ENCODE assay signal across 18 cellular contexts in genomic region chr2:239710953-239711861, GRCh38.
DNase-seq lines count a peak whose midpoint lies in the region; ATAC-seq and TF ChIP-seq lines count a peak whose summit lies in the region.
"Had no signal": no experiment of that assay in that cellular context is flagged by ENCODE, and none has a peak within 500 bp of the region (broad histone marks: within the 10 kb centered on the region; RNA-seq: fewer than 3 reads in every experiment).

No MANE protein-coding gene starts in this region.

- peaks cover 3% of the 10 kb centered on the region for H3K9me3 Mint-ChIP-seq in natural killer cell treated with Interleukin-12 subunit alpha and Interleukin-12 subunit beta and Interleukin-15 and Interleukin-18, amount 100 ng/mL, for 72 hours
- H3K9me3 Mint-ChIP-seq in natural killer cell, result peaks cover 0 to 2% of the 10 kb centered on the region in 2 donors

- no peak for TF ChIP-seq CTCF in natural killer cell (IDR thresholded peaks at IDR 0.05)
- TF ChIP-seq CTCF in spleen (IDR thresholded peaks at IDR 0.05 in 8 of 11, conservative IDR thresholded peaks at IDR 0.05 in 3 of 11), result no peak

- no peaks in the 10 kb centered on the region for H3K4me1 Mint-ChIP-seq in natural killer cell treated with Interleukin-12 subunit alpha and Interleukin-12 subunit beta and Interleukin-15 and Interleukin-18, amount 100 ng/mL, for 72 hours (ENCODE audit: low read depth in 2 of 2)
- H3K4me1 Mint-ChIP-seq in natural killer cell, result peaks cover 0 to 4% of the 10 kb centered on the region in 2 donors

- H3K27me3 ChIP-seq in spleen (replicated peaks in 1 of 7), result peaks cover 0 to 23% (median 0%) of the 10 kb centered on the region in 7 donors

- TF ChIP-seq POLR2A in spleen (IDR thresholded peaks at IDR 0.05), result no peak

- peaks cover 0 to 66% (median 40%) of the 10 kb centered on the region in 8 donors for H3K9me3 ChIP-seq in spleen

- peak; percentile 15 to 29 for ATAC-seq in natural killer cell treated with Interleukin-12 subunit alpha and Interleukin-12 subunit beta and Interleukin-15 and Interleukin-18, amount 100 ng/mL, for 72 hours
- ATAC-seq in natural killer cell, result no peak
- ATAC-seq in GM18907 (IDR thresholded peaks at IDR 0.05; ENCODE audit: unreplicated experiment), result no peak
- ATAC-seq: GM12878, PC-3 had no signal

- no peaks in the 10 kb centered on the region for H3K36me3 Mint-ChIP-seq in natural killer cell treated with Interleukin-12 subunit alpha and Interleukin-12 subunit beta and Interleukin-15 and Interleukin-18, amount 100 ng/mL, for 72 hours
- no peaks in the 10 kb centered on the region for H3K36me3 Mint-ChIP-seq in natural killer cell

- no peak for DNase-seq in natural killer cell treated with Interleukin-12 subunit alpha and Interleukin-12 subunit beta and Interleukin-15 and Interleukin-18, amount 100 ng/mL, for 72 hours (ENCODE audit: low spot score)
- DNase-seq in natural killer cell (no peak), mesenteric fat pad (ENCODE audit: low spot score) (peak; percentile 68), spleen (peak; percentile 38), medulla oblongata (ENCODE audit: extremely low spot score) (no peak), GM19240 (ENCODE audit: insufficient read length, low spot score) (no peak)
- DNase-seq: C1 segment of cervical spinal cord, DMS 273 treated with DMSO at 0.1 percent for 48 hours, GDM1, GOT3, KBM-7, NCI-H1436, NCI-H2081, NCI-H510A, NCI-H82, PC-3 had no signal

- WGBS in spleen, 5 donors, result 59 to 89% (median 64%) methylated on average over 7 of the region's 7 CpGs

- H3K27ac ChIP-seq in spleen, result no peak overlapping the region

- no peak overlapping the region for H3K27ac Mint-ChIP-seq in natural killer cell treated with Interleukin-12 subunit alpha and Interleukin-12 subunit beta and Interleukin-15 and Interleukin-18, amount 100 ng/mL, for 72 hours
- H3K27ac Mint-ChIP-seq in natural killer cell, result no peak overlapping the region

- H3K36me3 ChIP-seq in spleen, result no peaks in the 10 kb centered on the region

- H3K4me3 Mint-ChIP-seq in natural killer cell treated with Interleukin-12 subunit alpha and Interleukin-12 subunit beta and Interleukin-15 and Interleukin-18, amount 100 ng/mL, for 72 hours, result no peak overlapping the region
- no peak overlapping the region for H3K4me3 Mint-ChIP-seq in natural killer cell

- H3K4me3 ChIP-seq in spleen, result no peak overlapping the region
- H3K4me3 ChIP-seq: GM12878 had no signal

- H3K4me1 ChIP-seq in spleen, result peaks cover 0 to 2% (median 0%) of the 10 kb centered on the region in 6 donors

- peaks cover 19 to 27% of the 10 kb centered on the region in 2 donors for H3K27me3 Mint-ChIP-seq in natural killer cell treated with Interleukin-12 subunit alpha and Interleukin-12 subunit beta and Interleukin-15 and Interleukin-18, amount 100 ng/mL, for 72 hours
- H3K27me3 Mint-ChIP-seq in natural killer cell (ENCODE audit: low read depth in 2 of 2), result peaks cover 18 to 21% of the 10 kb centered on the region in 2 donors

- intact Hi-C loops in natural killer cell (cut with micrococcal nuclease), result no loop called here
- intact Hi-C loops in spleen (cut with DNase I; ENCODE audit: low total_unique reads), result no loop called here

Comparison
In these comparisons a context has a peak if more than half of its experiments do, and no peak if none do; other contexts are left out.
1. ATAC-seq: peak in natural killer cell treated with Interleukin-12 subunit alpha and Interleukin-12 subunit beta and Interleukin-15 and Interleukin-18, amount 100 ng/mL, for 72 hours (2 of 2); none in natural killer cell (0 of 3) and GM18907 (single experiment).
2. DNase-seq: peak in mesenteric fat pad (single experiment) and spleen (single experiment); none in natural killer cell treated with Interleukin-12 subunit alpha and Interleukin-12 subunit beta and Interleukin-15 and Interleukin-18, amount 100 ng/mL, for 72 hours (single experiment), natural killer cell (single experiment), medulla oblongata (single experiment) and GM19240 (single experiment).